1 cellular context compared by ENCODE assay signal in genomic region chr1:25858494-25858893, GRCh38.
TF ChIP-seq lines count a peak whose summit lies in the region.

No MANE protein-coding gene starts in this region.

TF ChIP-seq in IMR-90, 13 proteins besides CTCF, POLR2A, EP300 and RAD21 (continued from another document):
- TF ChIP-seq, protein P1, sequence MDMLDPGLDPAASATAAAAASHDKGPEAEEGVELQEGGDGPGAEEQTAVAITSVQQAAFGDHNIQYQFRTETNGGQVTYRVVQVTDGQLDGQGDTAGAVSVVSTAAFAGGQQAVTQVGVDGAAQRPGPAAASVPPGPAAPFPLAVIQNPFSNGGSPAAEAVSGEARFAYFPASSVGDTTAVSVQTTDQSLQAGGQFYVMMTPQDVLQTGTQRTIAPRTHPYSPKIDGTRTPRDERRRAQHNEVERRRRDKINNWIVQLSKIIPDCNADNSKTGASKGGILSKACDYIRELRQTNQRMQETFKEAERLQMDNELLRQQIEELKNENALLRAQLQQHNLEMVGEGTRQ (IDR thresholded peaks at IDR 0.05; ENCODE audit: low read depth, low read length): no peak
- no peak for TF ChIP-seq RFX5 (IDR thresholded peaks at IDR 0.05; ENCODE audit: low read depth, low read length)
- TF ChIP-seq FOS (IDR thresholded peaks at IDR 0.05; ENCODE audit: low read depth, low read length): no peak
- no peak for TF ChIP-seq CEBPB (IDR thresholded peaks at IDR 0.05; ENCODE audit: low read depth, low read length)
- TF ChIP-seq MAFK (IDR thresholded peaks at IDR 0.05; ENCODE audit: low read depth, low read length): no peak
- no peak for TF ChIP-seq BHLHE40 (IDR thresholded peaks at IDR 0.05; ENCODE audit: low read depth, low read length)
- no peak for TF ChIP-seq MXI1 (IDR thresholded peaks at IDR 0.05; ENCODE audit: borderline replicate concordance, low read depth, low read length)
- TF ChIP-seq RCOR1 (IDR thresholded peaks at IDR 0.05; ENCODE audit: insufficient replicate concordance, low read length): no peak
- TF ChIP-seq, protein P2, sequence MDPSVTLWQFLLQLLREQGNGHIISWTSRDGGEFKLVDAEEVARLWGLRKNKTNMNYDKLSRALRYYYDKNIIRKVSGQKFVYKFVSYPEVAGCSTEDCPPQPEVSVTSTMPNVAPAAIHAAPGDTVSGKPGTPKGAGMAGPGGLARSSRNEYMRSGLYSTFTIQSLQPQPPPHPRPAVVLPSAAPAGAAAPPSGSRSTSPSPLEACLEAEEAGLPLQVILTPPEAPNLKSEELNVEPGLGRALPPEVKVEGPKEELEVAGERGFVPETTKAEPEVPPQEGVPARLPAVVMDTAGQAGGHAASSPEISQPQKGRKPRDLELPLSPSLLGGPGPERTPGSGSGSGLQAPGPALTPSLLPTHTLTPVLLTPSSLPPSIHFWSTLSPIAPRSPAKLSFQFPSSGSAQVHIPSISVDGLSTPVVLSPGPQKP (IDR thresholded peaks at IDR 0.05; ENCODE audit: borderline replicate concordance, low read depth, low read length): no peak
- no peak for TF ChIP-seq CHD1 (IDR thresholded peaks at IDR 0.05; ENCODE audit: low read depth, low read length)
- no peak for TF ChIP-seq SMC3 (IDR thresholded peaks at IDR 0.05; ENCODE audit: low read depth, low read length)
